Comparison of ENCODE assay signal across 1 cellular context in genomic region chr14:61433169-61433568, GRCh38.
TF ChIP-seq lines count a peak whose summit lies in the region.

No MANE protein-coding gene starts in this region.

TF ChIP-seq in WTC11, 78 proteins besides CTCF, POLR2A, EP300 and RAD21 (continued from another document):
- TF ChIP-seq GABPB1 (CRISPR knock-in tag; IDR thresholded peaks at IDR 0.05) (no peak), ATF1 (CRISPR knock-in tag; IDR thresholded peaks at IDR 0.05) (no peak), SOX15 (CRISPR knock-in tag; IDR thresholded peaks at IDR 0.05) (no peak), ZNF671 (CRISPR knock-in tag; IDR thresholded peaks at IDR 0.05) (no peak), E2F5 (CRISPR knock-in tag; IDR thresholded peaks at IDR 0.05) (no peak), ZNF138 (CRISPR knock-in tag; conservative IDR thresholded peaks at IDR 0.05) (no peak), ZNF232 (CRISPR knock-in tag; IDR thresholded peaks at IDR 0.05) (no peak)
